Comparison of ENCODE assay signal across 8 cellular contexts in genomic region chr4:155787113-155787710, GRCh38. TPM values are rescaled to one million over a fixed set of nuclear protein-coding genes. Genes with fewer than 3 reads are reported as not detected.
DNase-seq lines count a peak whose midpoint lies in the region; ATAC-seq, FAIRE-seq and TF ChIP-seq lines count a peak whose summit lies in the region.

No MANE protein-coding gene starts in this region.

- H3K23me2 ChIP-seq in H1 (ENCODE audit: low read depth, low read length), result 0 out of 2 replicates have a peak, but pooled peaks cover 1% of the 10 kb centered on the region

- no peak overlapping the region for H2AFZ ChIP-seq in OCI-LY1 (ENCODE audit: low read length)
- H2AFZ ChIP-seq in H1 (ENCODE audit: low read length), result peak overlapping the region; percentile 12; the same call in 1 of the 2 replicates

- no peaks in the 10 kb centered on the region for H3K4me1 ChIP-seq in OCI-LY1 (ENCODE audit: insufficient read depth, low read length, severe bottlenecking)
- H3K4me1 ChIP-seq in H1 (replicated peaks in 1 of 4; ENCODE audit: control insufficient read depth in 3 of 4, insufficient read depth in 4 of 4, low read length in 3 of 4), result no peaks in the 10 kb centered on the region
- H3K4me1 ChIP-seq in effector memory CD4-positive, alpha-beta T cell (ENCODE audit: control insufficient read depth, insufficient read depth, low read length, poor library complexity, severe bottlenecking), result no peaks in the 10 kb centered on the region

- DNase-seq in SHP77 (lab: John Stamatoyannopoulos, UW) (peak; percentile 11 to 27), SHP77 treated with DMSO at 0.1 percent for 48 hours (lab: John Stamatoyannopoulos, UW) (no peak), H1 (ENCODE audit: low read depth in 1 of 2, low spot score in 2 of 2) (no peak), mesothelial cell of epicardium (ENCODE audit: low spot score in 2 of 2, unreplicated experiment in 2 of 2) (no peak)
- DNase-seq in effector memory CD4-positive, alpha-beta T cell, result no peak

- no peaks in the 10 kb centered on the region for H4K20me1 ChIP-seq in OCI-LY1 (ENCODE audit: insufficient read depth, low read length)
- no peaks in the 10 kb centered on the region for H4K20me1 ChIP-seq in H1 (replicated peaks in 1 of 2; ENCODE audit: control insufficient read depth in 1 of 2, insufficient read depth in 2 of 2, low read length in 2 of 2)

- no peak overlapping the region for H4K8ac ChIP-seq in H1 (ENCODE audit: extremely low read depth, insufficient read depth, low read length)

- ATAC-seq in GM21515 (IDR thresholded peaks at IDR 0.05; ENCODE audit: unreplicated experiment) (peak; percentile 98), HG03565 (IDR thresholded peaks at IDR 0.05; ENCODE audit: unreplicated experiment) (peak; percentile 98)

- H3K36me3 ChIP-seq in OCI-LY1 (ENCODE audit: insufficient read depth, low read length), result no peaks in the 10 kb centered on the region
- H3K36me3 ChIP-seq in H1 (ENCODE audit: control insufficient read depth in 2 of 4, insufficient read depth in 4 of 4, low read length in 3 of 4), result no peaks in the 10 kb centered on the region
- no peaks in the 10 kb centered on the region for H3K36me3 ChIP-seq in effector memory CD4-positive, alpha-beta T cell (ENCODE audit: control insufficient read depth, insufficient read depth, low read length)

- no peak overlapping the region for H2BK5ac ChIP-seq in H1 (ENCODE audit: low read depth, low read length)

- H4K5ac ChIP-seq in H1 (ENCODE audit: insufficient read length, low read depth, low read length), result no peak overlapping the region

- TF ChIP-seq CTCF in OCI-LY1 (IDR thresholded peaks at IDR 0.05; ENCODE audit: low read length), result peak; percentile 58
- TF ChIP-seq CTCF in H1 (IDR thresholded peaks at IDR 0.05; ENCODE audit: control extremely low read depth in 1 of 3, insufficient read depth in 1 of 3, low read depth in 1 of 3, low read length in 3 of 3), result peak in 2 of 3 experiments; percentile 77 to 80; a peak in 3 of 4 replicates
- TF ChIP-seq CTCF in mesothelial cell of epicardium (IDR thresholded peaks at IDR 0.05; ENCODE audit: unreplicated experiment), result peak; percentile 53

- no peaks in the 10 kb centered on the region for H3K9me3 Mint-ChIP-seq in mesothelial cell of epicardium

- no peak overlapping the region for H2AK5ac ChIP-seq in H1 (ENCODE audit: low read depth, low read length)

- TF ChIP-seq EP300 in H1 (IDR thresholded peaks at IDR 0.05; ENCODE audit: borderline replicate concordance in 1 of 2, low read depth in 2 of 2, low read length in 2 of 2), result no peak

- H3K9me2 ChIP-seq in OCI-LY1 (ENCODE audit: low read depth, low read length), result no peaks in the 10 kb centered on the region

- H3K4me3 Mint-ChIP-seq in mesothelial cell of epicardium, result no peak overlapping the region

- no peak overlapping the region for H2BK15ac ChIP-seq in H1 (ENCODE audit: low read length)

- H3K27ac Mint-ChIP-seq in mesothelial cell of epicardium, result peak overlapping the region; percentile 73

- H2BK120ac ChIP-seq in H1 (replicated peaks; ENCODE audit: low read depth, low read length), result no peak overlapping the region

- no peak overlapping the region for H3K9ac ChIP-seq in OCI-LY1 (ENCODE audit: low read length)
- H3K9ac ChIP-seq in H1 (replicated peaks in 1 of 4; ENCODE audit: extremely low read depth in 1 of 4, low read depth in 3 of 4, low read length in 3 of 4), result no peak overlapping the region

- no peak overlapping the region for H3K23ac ChIP-seq in H1 (ENCODE audit: insufficient read length)

- CTCF ChIA-PET in H1 (lab: Charles Lee; ENCODE audit: partially characterized antibody), result interaction anchor here (0.5 to 2.1 kb wide), 52 partner anchors 9 to 1159 kb away, joined by 3 to 30 read pairs (median 4); partner anchors contain the start of gene NPY2R

- H3K4me2 ChIP-seq in OCI-LY1 (ENCODE audit: low read length), result no peak overlapping the region
- H3K4me2 ChIP-seq in H1 (ENCODE audit: insufficient read depth in 1 of 2, low read depth in 2 of 2, low read length in 2 of 2), result no peak overlapping the region

- POLR2A ChIA-PET in H1 (lab: Charles Lee; ENCODE audit: partially characterized antibody), result interaction anchor here (0.6 kb wide), 1 partner anchor 120 kb away, joined by 4 read pairs; no protein-coding TSS in a partner anchor

- no peak overlapping the region for H4K91ac ChIP-seq in H1 (replicated peaks; ENCODE audit: insufficient read length, low read length)

- no peak overlapping the region for H3K4ac ChIP-seq in H1 (replicated peaks; ENCODE audit: insufficient read length, low read depth, low read length)

- H3K4me1 Mint-ChIP-seq in mesothelial cell of epicardium, result peaks cover 39% of the 10 kb centered on the region

- H2BK12ac ChIP-seq in H1 (ENCODE audit: low read depth, low read length), result no peak overlapping the region

- peak; percentile 48 for FAIRE-seq in H1 (lab: Jason Lieb, UNC)

- H3K36me3 Mint-ChIP-seq in mesothelial cell of epicardium, result peaks cover 7% of the 10 kb centered on the region

- no peak overlapping the region for H3K56ac ChIP-seq in H1 (replicated peaks; ENCODE audit: insufficient read length, low read depth, low read length)

- H3K27ac ChIP-seq in OCI-LY1 (ENCODE audit: low read depth, low read length, poor library complexity, severe bottlenecking), result no peak overlapping the region
- no peak overlapping the region for H3K27ac ChIP-seq in H1 (ENCODE audit: low read depth, low read length)
- H3K27ac ChIP-seq in effector memory CD4-positive, alpha-beta T cell (ENCODE audit: insufficient read depth, low read length, poor library complexity, severe bottlenecking), result no peak overlapping the region

- H3K4me3 ChIP-seq in OCI-LY1 (ENCODE audit: low read depth, low read length, poor library complexity, severe bottlenecking) (no peak overlapping the region), H1 (ENCODE audit: extremely low read depth in 1 of 4, insufficient read depth in 2 of 4, low read depth in 3 of 4, low read length in 4 of 4) (no peak overlapping the region)
- no peak overlapping the region for H3K4me3 ChIP-seq in effector memory CD4-positive, alpha-beta T cell (ENCODE audit: insufficient read depth, low read depth, low read length, poor library complexity, severe bottlenecking)

- H3K9me3 ChIP-seq in OCI-LY1 (ENCODE audit: low read length), result no peaks in the 10 kb centered on the region
- no peaks in the 10 kb centered on the region for H3K9me3 ChIP-seq in H1 (ENCODE audit: insufficient read depth in 2 of 2, low read depth in 1 of 2, low read length in 1 of 2)
- no peaks in the 10 kb centered on the region for H3K9me3 ChIP-seq in effector memory CD4-positive, alpha-beta T cell (ENCODE audit: control insufficient read depth, low read length)

- H2BK20ac ChIP-seq in H1 (ENCODE audit: low read length), result no peak overlapping the region

- peak; percentile 96 to 97 for TF ChIP-seq RAD21 in H1 (IDR thresholded peaks at IDR 0.05 in 1 of 2, conservative IDR thresholded peaks at IDR 0.05 in 1 of 2; ENCODE audit: low read depth in 2 of 2, low read length in 2 of 2)

- H3K79me2 ChIP-seq in OCI-LY1 (ENCODE audit: insufficient read depth, low read length) (no peaks in the 10 kb centered on the region), H1 (ENCODE audit: control insufficient read depth in 1 of 2, insufficient read depth in 2 of 2, low read length in 2 of 2) (no peaks in the 10 kb centered on the region)

- no peak overlapping the region for H3K18ac ChIP-seq in H1 (ENCODE audit: extremely low read depth, low read length)

- H3K27me3 Mint-ChIP-seq in mesothelial cell of epicardium (ENCODE audit: low read depth), result no peaks in the 10 kb centered on the region

- H3K14ac ChIP-seq in H1 (ENCODE audit: insufficient read length), result no peak overlapping the region

- 42% methylated on average over 5 of the region's 5 CpGs; no CpG with 5 or more reads in 1 of the 2 experiments for WGBS in H1 (ENCODE audit: extremely low coverage in 1 of 2, insufficient coverage in 1 of 2, insufficient read length in 1 of 2, insufficient replicate concordance in 2 of 2, low coverage in 1 of 2, low lambda C conversion rate in 2 of 2, missing lambda C conversion rate in 1 of 2), 2 experiments

- no peaks in the 10 kb centered on the region for H3K27me3 ChIP-seq in OCI-LY1 (ENCODE audit: insufficient read depth, low read length)
- no peaks in the 10 kb centered on the region for H3K27me3 ChIP-seq in H1 (replicated peaks in 1 of 4; ENCODE audit: control insufficient read depth in 3 of 4, extremely low read depth in 1 of 4, insufficient read depth in 3 of 4, low read length in 3 of 4)
- H3K27me3 ChIP-seq in effector memory CD4-positive, alpha-beta T cell (replicated peaks; ENCODE audit: control insufficient read depth, insufficient read depth, low read length, poor library complexity, severe bottlenecking), result no peaks in the 10 kb centered on the region

- no peak for TF ChIP-seq POLR2A in H1 (IDR thresholded peaks at IDR 0.05; ENCODE audit: control extremely low read depth in 1 of 2, low read depth in 2 of 2, low read length in 2 of 2)

- no peaks in the 10 kb centered on the region for H3K79me1 ChIP-seq in H1 (ENCODE audit: low read depth, low read length)

- H3F3A ChIP-seq in OCI-LY1 (ENCODE audit: insufficient read depth, low read length), result no peaks in the 10 kb centered on the region

TF ChIP-seq in H1, 55 proteins besides CTCF, POLR2A, EP300 and RAD21:
- TF ChIP-seq ATF3 (IDR thresholded peaks at IDR 0.05; ENCODE audit: insufficient read depth, low read depth, low read length), result no peak
- TF ChIP-seq YY1 (IDR thresholded peaks at IDR 0.05; ENCODE audit: low read depth, low read length), result peak; percentile 93

RNA-seq across cellular contexts. Expression of gene GUCY1B1, which starts 28.4 kb away (rescaled TPM):
- 2.1 and 2.9 TPM in 2 replicates for total RNA-seq in H1 (2021; fragmentation: NEBNext Ultra II Directional; extraction: Animal tissue kit (Norgen Biotek cat#: 25700))
- polyA plus RNA-seq in H1 (2011; rRNA removed), result 0.77 and 1.5 TPM in 2 replicates
- 1.5 TPM for polyA plus RNA-seq in H1 (2011; cell fraction: cytosol; rRNA removed)
- 0.80 TPM for polyA plus RNA-seq in H1 (2011; cell fraction: nucleus; rRNA removed)
- 1.5 to 3.0 TPM (median 1.9 TPM) in 4 replicates for polyA plus RNA-seq in H1 (2012, experiment 1 of 2)
- polyA plus RNA-seq in H1 (2012, experiment 2 of 2), result 0.13 TPM
- polyA plus RNA-seq in H1 (2013, experiment 1 of 2), result 1.8 TPM
- polyA plus RNA-seq in H1 (2013, experiment 2 of 2), result 1.7 TPM
- polyA minus RNA-seq in H1 (2011; rRNA and poly(A)+ RNA removed), result 2.4 and 2.6 TPM in 2 replicates
- polyA minus RNA-seq in H1 (2011; cell fraction: cytosol; rRNA and poly(A)+ RNA removed), result 1.4 TPM
- 2.5 TPM for polyA minus RNA-seq in H1 (2011; cell fraction: nucleus; rRNA and poly(A)+ RNA removed)
- total RNA-seq in mesothelial cell of epicardium, result 17.1 to 18.6 TPM (median 17.4 TPM) in 3 replicates

Comparison
In these comparisons a context has a peak if more than half of its experiments do, and no peak if none do; other contexts are left out.
1. DNase-seq: peak in SHP77 (2 of 2); none in SHP77 treated with DMSO at 0.1 percent for 48 hours (single experiment), H1 (0 of 2), mesothelial cell of epicardium (0 of 2) and effector memory CD4-positive, alpha-beta T cell (0 of 3).
2. Peak in every context shown above with its lines, with median percentiles within 50 percentile points of each other: CTCF ChIP-seq.